Comparison of ENCODE assay signal across 28 cellular contexts in the genomic region with DNA sequence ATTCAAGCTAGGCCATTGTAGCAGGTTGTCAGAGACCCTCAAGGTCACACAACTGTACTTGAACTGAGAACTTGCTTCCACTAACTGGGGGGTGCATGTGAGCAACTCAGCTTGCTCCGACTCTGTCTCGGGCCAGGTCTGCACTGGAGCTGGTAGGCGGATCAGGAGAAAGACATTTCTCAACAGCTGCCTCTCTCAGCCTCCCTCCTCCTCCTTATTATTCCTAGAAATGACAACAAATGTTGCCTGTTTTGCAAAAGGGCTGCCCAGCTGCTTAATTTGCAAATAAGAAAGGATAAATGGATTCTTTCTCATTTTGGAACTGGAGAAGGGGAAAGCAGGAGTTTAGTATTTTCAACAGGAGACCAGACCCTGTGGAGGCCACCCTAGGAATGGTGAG.
DNase-seq lines count a peak whose midpoint lies in the region; ATAC-seq and TF ChIP-seq lines count a peak whose summit lies in the region.
"Had no signal": no experiment of that assay in that cellular context is flagged by ENCODE, and none has a peak within 500 bp of the region (broad histone marks: within the 10 kb centered on the region; RNA-seq: fewer than 3 reads in every experiment).

No MANE protein-coding gene starts in this region.

- no peak overlapping the region for H3K4me3 Mint-ChIP-seq in natural killer cell
- H3K4me3 Mint-ChIP-seq: activated CD8-positive, alpha-beta memory T cell treated with anti-CD3 and anti-CD28 coated beads, Interleukin-2, amount 10 ng/mL, durations not matched to agents 7 days and 5 days; CD8-positive, alpha-beta memory T cell; central memory CD8-positive, alpha-beta T cell; immature natural killer cell; naive thymus-derived CD4-positive, alpha-beta T cell; stimulated activated naive B cell treated with anti-CD40 and anti-IgM and Interleukin-4, amounts not matched to agents 10 μg/mL and 1 μg/mL and 100 μg/mL, for 72 hours had no signal

- H3K4me3 ChIP-seq in SJCRH30 (no peak overlapping the region), coronary artery (no peak overlapping the region)
- H3K4me3 ChIP-seq: skin epidermis, testis had no signal

- H3K4me1 Mint-ChIP-seq in natural killer cell: no peaks in the 10 kb centered on the region
- H3K4me1 Mint-ChIP-seq: naive thymus-derived CD4-positive, alpha-beta T cell; stimulated activated naive B cell treated with anti-CD40 and anti-IgM and Interleukin-4, amounts not matched to agents 10 μg/mL and 1 μg/mL and 100 μg/mL, for 72 hours had no signal

- intact Hi-C loops in sciatic nerve (cut with DNase I) (loop anchor here (10.0 kb wide), 1 partner anchor 751 kb away; no protein-coding TSS in a partner anchor), natural killer cell (cut with micrococcal nuclease) (no loop called here)

- no peaks in the 10 kb centered on the region for H3K36me3 Mint-ChIP-seq in natural killer cell
- H3K36me3 Mint-ChIP-seq: activated CD8-positive, alpha-beta memory T cell treated with anti-CD3 and anti-CD28 coated beads, Interleukin-2, amount 10 ng/mL, durations not matched to agents 7 days and 5 days; CD8-positive, alpha-beta memory T cell; naive thymus-derived CD4-positive, alpha-beta T cell; stimulated activated naive B cell treated with anti-CD40 and anti-IgM and Interleukin-4, amounts not matched to agents 10 μg/mL and 1 μg/mL and 100 μg/mL, for 72 hours had no signal

- H3K27ac ChIP-seq in SJCRH30: peak overlapping the region; percentile 54
- no peak overlapping the region for H3K27ac ChIP-seq in coronary artery
- H3K27ac ChIP-seq in layer of hippocampus (ENCODE audit: low read depth, low read length): peak overlapping the region; percentile 42
- H3K27ac ChIP-seq: RWPE1, testis had no signal

- peaks cover 0 to 14% of the 10 kb centered on the region in 2 donors for H3K27me3 Mint-ChIP-seq in natural killer cell (ENCODE audit: low read depth in 2 of 2)
- H3K27me3 Mint-ChIP-seq: central memory CD8-positive, alpha-beta T cell had no signal

- no peaks in the 10 kb centered on the region for H3K9me3 Mint-ChIP-seq in natural killer cell
- H3K9me3 Mint-ChIP-seq: CD8-positive, alpha-beta memory T cell; central memory CD8-positive, alpha-beta T cell had no signal

- DNase-seq in SJCRH30 (peak; percentile 66 to 82), coronary artery (ENCODE audit: low spot score) (peak; percentile 41), sciatic nerve (ENCODE audit: low spot score) (no peak), natural killer cell (no peak), SHP77 treated with DMSO at 0.1 percent for 48 hours (lab: John Stamatoyannopoulos, UW) (no peak)
- no peak for DNase-seq in NK-92 treated with Interleukin-12 subunit alpha and Interleukin-12 subunit beta, amount 100 ng/mL, for 24 hours (lab: John Stamatoyannopoulos, UW)
- DNase-seq: ACHN; activated CD8-positive, alpha-beta memory T cell treated with anti-CD3 and anti-CD28 coated beads, Interleukin-2, amount 10 ng/mL, durations not matched to agents 7 days and 5 days; activated T-cell treated with anti-CD3 and anti-CD28 coated beads, Interleukin-2, amount 50 U/mL, for 48 hours; BE2C; CD8-positive, alpha-beta memory T cell; DMS153; immature natural killer cell; naive thymus-derived CD4-positive, alpha-beta T cell; NCI-H1694; NCI-H446 treated with DMSO at 0.1 percent for 48 hours; occipital lobe; OCI-M1; stimulated activated naive B cell treated with anti-CD40 and anti-IgM and Interleukin-4, amounts not matched to agents 10 μg/mL and 1 μg/mL and 100 μg/mL, for 72 hours; T-helper 2 cell; testis had no signal

- ATAC-seq in sciatic nerve: peak; percentile 87
- no peak for ATAC-seq in natural killer cell
- no peak for ATAC-seq in GM19351 (IDR thresholded peaks at IDR 0.05; ENCODE audit: unreplicated experiment)
- ATAC-seq: activated CD8-positive, alpha-beta memory T cell treated with anti-CD3 and anti-CD28 coated beads, Interleukin-2, amount 10 ng/mL, durations not matched to agents 7 days and 5 days; left lobe of liver; naive thymus-derived CD4-positive, alpha-beta T cell; SK-N-SH treated with all-trans-retinoic acid at 6 μM for 48 hours; stimulated activated naive B cell treated with anti-CD40 and anti-IgM and Interleukin-4, amounts not matched to agents 10 μg/mL and 1 μg/mL and 100 μg/mL, for 72 hours had no signal

- H3K36me3 ChIP-seq in SJCRH30: no peaks in the 10 kb centered on the region
- H3K36me3 ChIP-seq: BE2C had no signal

- H3K9me3 ChIP-seq in SJCRH30 (replicated peaks): no peaks in the 10 kb centered on the region
- H3K9me3 ChIP-seq: BE2C, testis had no signal

- no peak overlapping the region for H3K27ac Mint-ChIP-seq in natural killer cell
- H3K27ac Mint-ChIP-seq: activated CD8-positive, alpha-beta memory T cell treated with anti-CD3 and anti-CD28 coated beads, Interleukin-2, amount 10 ng/mL, durations not matched to agents 7 days and 5 days; immature natural killer cell; naive thymus-derived CD4-positive, alpha-beta T cell; stimulated activated naive B cell treated with anti-CD40 and anti-IgM and Interleukin-4, amounts not matched to agents 10 μg/mL and 1 μg/mL and 100 μg/mL, for 72 hours had no signal

- no peak for TF ChIP-seq CTCF in coronary artery (IDR thresholded peaks at IDR 0.05)
- TF ChIP-seq CTCF in natural killer cell (IDR thresholded peaks at IDR 0.05): no peak

- H3K4me1 ChIP-seq in SJCRH30: peaks cover 21% of the 10 kb centered on the region
- H3K4me1 ChIP-seq: testis had no signal

- H3K27me3 ChIP-seq in SJCRH30: no peaks in the 10 kb centered on the region; the same call in 1 of the 2 replicates
- H3K27me3 ChIP-seq in layer of hippocampus (ENCODE audit: control insufficient read depth, insufficient read depth, low read length): no peaks in the 10 kb centered on the region
- H3K27me3 ChIP-seq: BE2C, testis had no signal

Comparison
In these comparisons a context has a peak if more than half of its experiments do, and no peak if none do; other contexts are left out.
1. DNase-seq: peak in SJCRH30 (2 of 2) and coronary artery (single experiment); none in sciatic nerve (single experiment), NK-92 treated with Interleukin-12 subunit alpha and Interleukin-12 subunit beta, amount 100 ng/mL, for 24 hours (single experiment), natural killer cell (single experiment) and SHP77 treated with DMSO at 0.1 percent for 48 hours (single experiment).
2. H3K27ac ChIP-seq: peak in SJCRH30 (single experiment) and layer of hippocampus (single experiment); none in coronary artery (0 of 2).